26 cellular contexts compared by ENCODE assay signal in genomic region chr7:45171946-45172345, GRCh38. TPM values are rescaled to one million over a fixed set of nuclear protein-coding genes. Genes with fewer than 3 reads are reported as not detected.
A peak's percentile ranks its signal among the peaks of the same experiment; 100 is the strongest.
DNase-seq lines count a peak whose midpoint lies in the region; ATAC-seq and TF ChIP-seq lines count a peak whose summit lies in the region.
"Had no signal": no experiment of that assay in that cellular context is flagged by ENCODE, and none has a peak within 500 bp of the region (broad histone marks: within the 10 kb centered on the region; RNA-seq: fewer than 3 reads in every experiment).

No MANE protein-coding gene starts in this region.

- no peak for TF ChIP-seq CTCF in MM.1S (IDR thresholded peaks at IDR 0.05; ENCODE audit: low read length)
- no peak for TF ChIP-seq CTCF in coronary artery (IDR thresholded peaks at IDR 0.05)

- peak; percentile 51 for DNase-seq in activated effector memory CD4-positive, alpha-beta T cell treated with anti-CD3 and anti-CD28 coated beads, Interleukin-2, amount 50 U/mL, for 16 hours
- no peak for DNase-seq in activated effector memory CD4-positive, alpha-beta T cell treated with Interleukin-2 at 50 U/mL for 16 hours
- DNase-seq in MM.1S (no peak), coronary artery (ENCODE audit: low spot score) (peak; percentile 43), OCI-M2 (lab: John Stamatoyannopoulos, UW; ENCODE audit: unreplicated experiment) (no peak), NCI-H2107 treated with DMSO at 0.1 percent for 48 hours (lab: John Stamatoyannopoulos, UW; ENCODE audit: unreplicated experiment) (no peak)
- DNase-seq in naive thymus-derived CD4-positive, alpha-beta T cell: no peak
- DNase-seq: 8988T; CD4-positive, alpha-beta memory T cell; DMS 273 treated with DMSO at 0.1 percent for 48 hours; DMS79 treated with DMSO at 0.1 percent for 48 hours; H7; Kasumi-1; NCI-H1092; NCI-H1436; NCI-H1930; NCI-H226; NCI-H510A treated with DMSO at 0.1 percent for 48 hours; NCI-H774; NK-92 treated with Interleukin-12 subunit alpha and Interleukin-12 subunit beta, amount 100 ng/mL, for 24 hours had no signal

- no peaks in the 10 kb centered on the region for H3K79me2 ChIP-seq in MM.1S (ENCODE audit: low read length)

- POLR2A ChIA-PET in naive thymus-derived CD4-positive, alpha-beta T cell (lab: Charles Lee): no interaction called here

- CTCF ChIA-PET in naive thymus-derived CD4-positive, alpha-beta T cell (lab: Charles Lee): no interaction called here

- peak overlapping the region; percentile 25; the same call in 1 of the 2 replicates for H3K4me2 ChIP-seq in MM.1S (ENCODE audit: low read depth, low read length)
- H3K4me2 ChIP-seq: BLaER1 treated with 17β-estradiol and CSF1 and Interleukin-3, amounts not matched to agents 10 nM and 100 nM had no signal

- H3K27me3 Mint-ChIP-seq in naive thymus-derived CD4-positive, alpha-beta T cell: peaks cover 0 to 13% (median 3%) of the 10 kb centered on the region in 5 donors

- no peak overlapping the region for H3K4me3 Mint-ChIP-seq in naive thymus-derived CD4-positive, alpha-beta T cell

- no peaks in the 10 kb centered on the region for H3K36me3 Mint-ChIP-seq in naive thymus-derived CD4-positive, alpha-beta T cell
- H3K36me3 Mint-ChIP-seq: CD4-positive, alpha-beta memory T cell had no signal

- no peaks in the 10 kb centered on the region for H3F3A ChIP-seq in MM.1S (ENCODE audit: insufficient read depth, low read length)

- no peaks in the 10 kb centered on the region for H3K9me2 ChIP-seq in MM.1S (replicated peaks; ENCODE audit: insufficient read depth, low read length)

- peak overlapping the region in 1 of 9 donors; percentile 75 for H3K27ac Mint-ChIP-seq in naive thymus-derived CD4-positive, alpha-beta T cell

- peak; percentile 48 for ATAC-seq in naive thymus-derived CD4-positive, alpha-beta T cell
- ATAC-seq in HG03280 (IDR thresholded peaks at IDR 0.05; ENCODE audit: unreplicated experiment): no peak
- ATAC-seq: Panc1 had no signal

- peak overlapping the region; percentile 71 for H2AFZ ChIP-seq in MM.1S (ENCODE audit: low read length)

- peak overlapping the region; percentile 19; the same call in 1 of the 2 replicates for H3K27ac ChIP-seq in MM.1S (ENCODE audit: low read length)
- no peak overlapping the region for H3K27ac ChIP-seq in coronary artery
- H3K27ac ChIP-seq in naive thymus-derived CD4-positive, alpha-beta T cell (ENCODE audit: low read depth, low read length): no peak overlapping the region
- H3K27ac ChIP-seq: BLaER1 treated with 17β-estradiol and CSF1 and Interleukin-3, amounts not matched to agents 10 nM and 100 nM; SJSA1 had no signal

- H3K4me1 ChIP-seq in MM.1S (ENCODE audit: low read length): peaks cover 12% of the 10 kb centered on the region
- H3K4me1 ChIP-seq in naive thymus-derived CD4-positive, alpha-beta T cell (ENCODE audit: control insufficient read depth in 2 of 2, insufficient read depth in 2 of 2, low read length in 2 of 2): no peaks in the 10 kb centered on the region
- H3K4me1 ChIP-seq: BLaER1 treated with 17β-estradiol and CSF1 and Interleukin-3, amounts not matched to agents 10 nM and 100 nM; Caco-2; SJSA1 had no signal

- no peaks in the 10 kb centered on the region for H3K9me3 ChIP-seq in MM.1S (replicated peaks; ENCODE audit: insufficient read depth, low read length)
- H3K9me3 ChIP-seq in naive thymus-derived CD4-positive, alpha-beta T cell (ENCODE audit: control insufficient read depth in 2 of 3, low read length in 3 of 3): no peaks in the 10 kb centered on the region
- H3K9me3 ChIP-seq: BLaER1 treated with 17β-estradiol and CSF1 and Interleukin-3, amounts not matched to agents 10 nM and 100 nM; Caco-2; SJSA1 had no signal

- peaks cover 0 to 5% (median 0%) of the 10 kb centered on the region in 7 donors for H3K4me1 Mint-ChIP-seq in naive thymus-derived CD4-positive, alpha-beta T cell

- H3K9me3 Mint-ChIP-seq in naive thymus-derived CD4-positive, alpha-beta T cell: no peaks in the 10 kb centered on the region

- H3K9ac ChIP-seq in MM.1S (ENCODE audit: low read length): no peak overlapping the region
- H3K9ac ChIP-seq: BLaER1 treated with 17β-estradiol and CSF1 and Interleukin-3, amounts not matched to agents 10 nM and 100 nM had no signal

- no peaks in the 10 kb centered on the region for H3K27me3 ChIP-seq in MM.1S (replicated peaks; ENCODE audit: insufficient read depth, low read length)
- no peaks in the 10 kb centered on the region for H3K27me3 ChIP-seq in naive thymus-derived CD4-positive, alpha-beta T cell (ENCODE audit: control insufficient read depth in 2 of 2, insufficient read depth in 2 of 2, low read length in 2 of 2)
- H3K27me3 ChIP-seq: BLaER1 treated with 17β-estradiol and CSF1 and Interleukin-3, amounts not matched to agents 10 nM and 100 nM; SJSA1 had no signal

- H3K4me3 ChIP-seq in MM.1S (ENCODE audit: low read length) (no peak overlapping the region), coronary artery (no peak overlapping the region)
- no peak overlapping the region for H3K4me3 ChIP-seq in naive thymus-derived CD4-positive, alpha-beta T cell (ENCODE audit: low read length)
- H3K4me3 ChIP-seq: BLaER1 treated with 17β-estradiol and CSF1 and Interleukin-3, amounts not matched to agents 10 nM and 100 nM; SJSA1 had no signal

- no peaks in the 10 kb centered on the region for H3K36me3 ChIP-seq in MM.1S (replicated peaks; ENCODE audit: insufficient read depth, low read length)
- H3K36me3 ChIP-seq in naive thymus-derived CD4-positive, alpha-beta T cell (ENCODE audit: control insufficient read depth in 2 of 3, insufficient read depth in 3 of 3, low read length in 3 of 3): no peaks in the 10 kb centered on the region
- H3K36me3 ChIP-seq: BLaER1 treated with 17β-estradiol and CSF1 and Interleukin-3, amounts not matched to agents 10 nM and 100 nM; SJSA1 had no signal

- H4K20me1 ChIP-seq in MM.1S (ENCODE audit: insufficient read depth, low read length): no peaks in the 10 kb centered on the region
- H4K20me1 ChIP-seq: BLaER1 treated with 17β-estradiol and CSF1 and Interleukin-3, amounts not matched to agents 10 nM and 100 nM had no signal

- intact Hi-C loops in naive thymus-derived CD4-positive, alpha-beta T cell (cut with micrococcal nuclease): no loop called here

RNA-seq across cellular contexts. Expression of gene RAMP3, which starts 14.4 kb away (rescaled TPM):
- total RNA-seq in naive thymus-derived CD4-positive, alpha-beta T cell: under 1 TPM in 1 of 5 experiments, not detected in 4; 0.39 TPM
- not detected for polyA plus RNA-seq in naive thymus-derived CD4-positive, alpha-beta T cell
- total RNA-seq: Caco-2; CD4-positive, alpha-beta memory T cell; MCF 10A; SJSA1 had no signal

Comparison
In these comparisons a context has a peak if more than half of its experiments do, and no peak if none do; other contexts are left out.
1. DNase-seq: peak in activated effector memory CD4-positive, alpha-beta T cell treated with anti-CD3 and anti-CD28 coated beads, Interleukin-2, amount 50 U/mL, for 16 hours (single experiment) and coronary artery (single experiment); none in activated effector memory CD4-positive, alpha-beta T cell treated with Interleukin-2 at 50 U/mL for 16 hours (single experiment), MM.1S (single experiment), naive thymus-derived CD4-positive, alpha-beta T cell (0 of 9), OCI-M2 (single experiment) and NCI-H2107 treated with DMSO at 0.1 percent for 48 hours (single experiment).